8 cellular contexts compared by ENCODE assay signal in genomic region chr13:29924482-29924884, GRCh38.
A peak's percentile ranks its signal among the peaks of the same experiment; 100 is the strongest.
DNase-seq lines count a peak whose midpoint lies in the region; ATAC-seq and TF ChIP-seq lines count a peak whose summit lies in the region.

No MANE protein-coding gene starts in this region.

- ATAC-seq in HCT116 (no peak), foreskin keratinocyte (peak; percentile 73), HG03565 (IDR thresholded peaks at IDR 0.05; ENCODE audit: unreplicated experiment) (no peak)
- no peak for ATAC-seq in stimulated activated effector memory CD8-positive, alpha-beta T cell treated with anti-CD3 and anti-CD28 coated beads, Interleukin-12 subunit alpha, Interleukin-12 subunit beta, amount 100 ng/mL, for 72 hours

- CTCF ChIA-PET in HCT116 (lab: Charles Lee): interaction anchor here (0.6 to 2.8 kb wide), 14 partner anchors 8 to 485 kb away, joined by 3 to 15 read pairs (median 4); partner anchors contain the start of gene UBL3

- peaks cover 32% of the 10 kb centered on the region for H3K4me1 Mint-ChIP-seq in stimulated activated effector memory CD8-positive, alpha-beta T cell treated with anti-CD3 and anti-CD28 coated beads, Interleukin-12 subunit alpha, Interleukin-12 subunit beta, amount 100 ng/mL, for 72 hours

- no peak overlapping the region for H3K4me3 ChIP-seq in HCT116 (replicated peaks in 1 of 2; ENCODE audit: low read depth in 1 of 2, low read length in 2 of 2)

- peak overlapping the region; percentile 52 for H3K4me2 ChIP-seq in HCT116 (ENCODE audit: low read length)

- peaks cover 5% of the 10 kb centered on the region for H3K36me3 Mint-ChIP-seq in stimulated activated effector memory CD8-positive, alpha-beta T cell treated with anti-CD3 and anti-CD28 coated beads, Interleukin-12 subunit alpha, Interleukin-12 subunit beta, amount 100 ng/mL, for 72 hours

- no TSS peak for BruUV-seq in HCT116 (replicated peaks; lab: Mats Ljungman, UMichigan)

- POLR2A ChIA-PET in HCT116 (lab: Charles Lee): no interaction called here

- intact Hi-C loops in HCT116 (cut with micrococcal nuclease): loop anchor here (1.0 to 10.0 kb wide), 3 partner anchors 74 to 416 kb away; partner anchors contain the start of gene UBL3

- H3K36me3 ChIP-seq in HCT116 (ENCODE audit: control insufficient read depth in 1 of 2, insufficient read depth in 2 of 2, low read length in 2 of 2): no peaks in the 10 kb centered on the region

- no peak overlapping the region for H3K4me3 Mint-ChIP-seq in stimulated activated effector memory CD8-positive, alpha-beta T cell treated with anti-CD3 and anti-CD28 coated beads, Interleukin-12 subunit alpha, Interleukin-12 subunit beta, amount 100 ng/mL, for 72 hours

- no peaks in the 10 kb centered on the region for H3K9me3 ChIP-seq in HCT116 (ENCODE audit: control insufficient read depth in 1 of 2, insufficient read depth in 1 of 2, low read depth in 1 of 2, low read length in 2 of 2)

- H3K9ac ChIP-seq in HCT116 (ENCODE audit: low read length): no peak overlapping the region

- RAD21 ChIA-PET in HCT116 (lab: Charles Lee; ENCODE audit: low non-redundant PET in 1 of 2, low total read pairs in 2 of 2, uncharacterized antibody in 2 of 2, unreplicated experiment in 2 of 2): interaction anchor here (0.6 to 1.4 kb wide), 6 partner anchors 16 to 153 kb away, joined by 3 to 5 read pairs (median 3); partner anchors contain the start of gene UBL3 (in 2 of the 2)

- H3K4me1 ChIP-seq in HCT116 (ENCODE audit: control insufficient read depth in 1 of 2, insufficient read depth in 2 of 2, low read length in 2 of 2) (peaks cover 45 to 64% of the 10 kb centered on the region in 2 experiments), foreskin keratinocyte (peaks cover 32% of the 10 kb centered on the region)

- peak overlapping the region; percentile 21 for H3K27ac Mint-ChIP-seq in stimulated activated effector memory CD8-positive, alpha-beta T cell treated with anti-CD3 and anti-CD28 coated beads, Interleukin-12 subunit alpha, Interleukin-12 subunit beta, amount 100 ng/mL, for 72 hours

- peak overlapping the region; percentile 78 for H3K27ac ChIP-seq in HCT116 (ENCODE audit: low read depth, low read length)
- H3K27ac ChIP-seq in foreskin keratinocyte: no peak overlapping the region

- TF ChIP-seq RAD21 in HCT116 (IDR thresholded peaks at IDR 0.05; ENCODE audit: low read depth): no peak

- no peak for TF ChIP-seq POLR2A in HCT116 (IDR thresholded peaks at IDR 0.05; ENCODE audit: borderline replicate concordance, extremely low read depth, insufficient read depth, insufficient read length)

- H3K79me2 ChIP-seq in HCT116 (ENCODE audit: insufficient read depth, low read length): no peaks in the 10 kb centered on the region

- H3K9me3 Mint-ChIP-seq in stimulated activated effector memory CD8-positive, alpha-beta T cell treated with anti-CD3 and anti-CD28 coated beads, Interleukin-12 subunit alpha, Interleukin-12 subunit beta, amount 100 ng/mL, for 72 hours: no peaks in the 10 kb centered on the region

- peak overlapping the region; percentile 13 for H2AFZ ChIP-seq in HCT116 (ENCODE audit: low read depth, low read length, poor library complexity, severe bottlenecking)

- no peaks in the 10 kb centered on the region for H4K20me1 ChIP-seq in HCT116 (ENCODE audit: insufficient read depth)

- TF ChIP-seq CTCF in HCT116 (IDR thresholded peaks at IDR 0.05 in 2 of 3, conservative IDR thresholded peaks at IDR 0.05 in 1 of 3; ENCODE audit: borderline replicate concordance in 1 of 3, insufficient read depth in 1 of 3, low read depth in 2 of 3, low read length in 2 of 3) (0 out of 6 replicates have a peak, but pooled peaks of 1 of the 3 experiments have one; percentile 1), foreskin keratinocyte (conservative IDR thresholded peaks at IDR 0.05) (no peak)

- no peak for DNase-seq in HCT116 (ENCODE audit: low read depth, low spot score)
- peak; percentile 33 for DNase-seq in RKO (ENCODE audit: low spot score)
- DNase-seq in foreskin keratinocyte: peak; percentile 79 to 90
- no peak for DNase-seq in stimulated activated effector memory CD8-positive, alpha-beta T cell treated with anti-CD3 and anti-CD28 coated beads, Interleukin-12 subunit alpha, Interleukin-12 subunit beta, amount 100 ng/mL, for 72 hours (ENCODE audit: low spot score in 2 of 2)
- DNase-seq in H4 (ENCODE audit: low spot score): no peak
- DNase-seq in dedifferentiated amniotic fluid mesenchymal stem cell (ENCODE audit: extremely low spot score): no peak
- no peak for DNase-seq in Ammon's horn (ENCODE audit: low spot score)

- no peaks in the 10 kb centered on the region for H3K27me3 ChIP-seq in HCT116 (ENCODE audit: insufficient read depth, low read length)
- no peaks in the 10 kb centered on the region for H3K27me3 ChIP-seq in foreskin keratinocyte

- H3K9me2 ChIP-seq in HCT116 (ENCODE audit: insufficient read depth): no peaks in the 10 kb centered on the region

TF ChIP-seq in HCT116, 20 proteins besides CTCF, POLR2A, EP300 and RAD21:
- no peak for TF ChIP-seq ZNF274 (IDR thresholded peaks at IDR 0.05; ENCODE audit: low read depth, low read length)
- TF ChIP-seq SIN3A (IDR thresholded peaks at IDR 0.05; ENCODE audit: low read depth): no peak
- no peak for TF ChIP-seq ZBTB33 (IDR thresholded peaks at IDR 0.05; ENCODE audit: extremely low read depth, insufficient replicate concordance, low read length)
- TF ChIP-seq REST (IDR thresholded peaks at IDR 0.05; ENCODE audit: low read depth): no peak
- no peak for TF ChIP-seq POLR2AphosphoS5 (IDR thresholded peaks at IDR 0.05; ENCODE audit: low read depth, low read length)
- no peak for TF ChIP-seq EGR1 (IDR thresholded peaks at IDR 0.05; ENCODE audit: low read depth)
- no peak for TF ChIP-seq ATF3 (IDR thresholded peaks at IDR 0.05)
- TF ChIP-seq JUND (IDR thresholded peaks at IDR 0.05): no peak
- TF ChIP-seq SRF (IDR thresholded peaks at IDR 0.05; ENCODE audit: low read depth): no peak
- no peak for TF ChIP-seq ELF1 (IDR thresholded peaks at IDR 0.05; ENCODE audit: borderline replicate concordance, low read depth)
- no peak for TF ChIP-seq SP1 (IDR thresholded peaks at IDR 0.05; ENCODE audit: low read depth)
- TF ChIP-seq YY1 (IDR thresholded peaks at IDR 0.05; ENCODE audit: extremely low read depth, insufficient replicate concordance, low read depth, low read length): no peak
- TF ChIP-seq FOSL1 (IDR thresholded peaks at IDR 0.05; ENCODE audit: low read depth): no peak
- TF ChIP-seq CBX3 (IDR thresholded peaks at IDR 0.05; ENCODE audit: low read depth): no peak
- TF ChIP-seq CEBPB (IDR thresholded peaks at IDR 0.05; ENCODE audit: low read depth): no peak
- TF ChIP-seq EZH2 (IDR thresholded peaks at IDR 0.05): no peak
TF ChIP-seq in HCT116: peak in this region for 0.

Comparison
In these comparisons a context has a peak if more than half of its experiments do, and no peak if none do; other contexts are left out.
1. DNase-seq: peak in RKO (single experiment) and foreskin keratinocyte (2 of 2); none in HCT116 (single experiment), stimulated activated effector memory CD8-positive, alpha-beta T cell treated with anti-CD3 and anti-CD28 coated beads, Interleukin-12 subunit alpha, Interleukin-12 subunit beta, amount 100 ng/mL, for 72 hours (0 of 2), H4 (single experiment), dedifferentiated amniotic fluid mesenchymal stem cell (single experiment) and Ammon's horn (single experiment).